14 cellular contexts compared by ENCODE assay signal in the genomic region with DNA sequence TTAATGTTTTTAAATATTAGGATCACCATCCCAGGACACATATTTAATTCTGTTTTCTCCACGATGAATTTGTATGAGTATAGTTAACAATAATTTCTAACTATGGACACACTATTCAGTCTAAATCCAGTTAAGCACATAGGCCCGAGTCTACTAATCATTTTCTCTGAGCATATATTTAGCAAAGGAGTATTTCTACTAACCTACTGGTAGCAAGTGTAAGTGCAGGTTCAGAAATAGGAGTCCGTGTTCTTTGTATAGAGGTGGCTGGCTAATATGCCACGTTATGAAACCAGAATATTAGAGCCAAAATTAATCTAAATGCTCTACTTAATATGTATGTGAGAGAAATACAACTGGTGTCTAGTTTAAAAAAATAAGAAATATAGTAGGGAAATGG.
DNase-seq lines count a peak whose midpoint lies in the region; ATAC-seq and TF ChIP-seq lines count a peak whose summit lies in the region.
"Had no signal": no experiment of that assay in that cellular context is flagged by ENCODE, and none has a peak within 500 bp of the region (broad histone marks: within the 10 kb centered on the region; RNA-seq: fewer than 3 reads in every experiment).

No MANE protein-coding gene starts in this region.

- H4K5ac ChIP-seq in H9 (ENCODE audit: insufficient read length, low read depth, low read length) = no peak overlapping the region

- no peaks in the 10 kb centered on the region for H3K23me2 ChIP-seq in H9 (ENCODE audit: insufficient read length, low read depth, low read length, poor library complexity, severe bottlenecking)

- no peak overlapping the region for H3K56ac ChIP-seq in H9 (ENCODE audit: insufficient read length, low read depth, low read length)

- no peak overlapping the region for H3K18ac ChIP-seq in H9 (ENCODE audit: insufficient read length, low read depth, low read length)

- H3K9me3 Mint-ChIP-seq in H9 = no peaks in the 10 kb centered on the region
- no peaks in the 10 kb centered on the region for H3K9me3 Mint-ChIP-seq in endothelial cell (ENCODE audit: unreplicated experiment)
- no peaks in the 10 kb centered on the region for H3K9me3 Mint-ChIP-seq in type B pancreatic cell
- H3K9me3 Mint-ChIP-seq: CD14-positive monocyte had no signal

- H3K27ac ChIP-seq in H9 (ENCODE audit: insufficient read length, low read depth, low read length) = no peak overlapping the region
- H3K27ac ChIP-seq: A549 had no signal

- H3K27ac Mint-ChIP-seq in H9 (no peak overlapping the region), endothelial cell (ENCODE audit: unreplicated experiment) (no peak overlapping the region), type B pancreatic cell (no peak overlapping the region)
- H3K27ac Mint-ChIP-seq: CD14-positive monocyte; CD8-positive, alpha-beta memory T cell had no signal

- no peak overlapping the region for H3T11ph ChIP-seq in H9 (ENCODE audit: low read length)

- H2AFZ ChIP-seq in H9 (ENCODE audit: low read length) = no peak overlapping the region

- H3K9ac ChIP-seq in H9 (ENCODE audit: extremely low read depth, insufficient read length, low read length) = no peak overlapping the region

- no peak overlapping the region for H3K14ac ChIP-seq in H9 (ENCODE audit: insufficient read depth, low read length)

- H4K8ac ChIP-seq in H9 (replicated peaks; ENCODE audit: insufficient read length, low read depth, low read length) = no peak overlapping the region

- no peaks in the 10 kb centered on the region for H3K79me2 ChIP-seq in H9 (ENCODE audit: insufficient read depth, low read length)

- no peaks in the 10 kb centered on the region for H4K20me1 ChIP-seq in H9 (ENCODE audit: control insufficient read depth, insufficient read depth, insufficient read length)

- H3K79me1 ChIP-seq in H9 (ENCODE audit: insufficient read depth, low read depth, low read length, poor library complexity, severe bottlenecking) = no peaks in the 10 kb centered on the region

- no peak overlapping the region for H2AK5ac ChIP-seq in H9 (ENCODE audit: insufficient read length, low read length)

- no peak overlapping the region for H4K91ac ChIP-seq in H9 (ENCODE audit: insufficient read length, low read depth, low read length)

- peak; percentile 5 for TF ChIP-seq CTCF in GM12864 (IDR thresholded peaks at IDR 0.05; ENCODE audit: low read depth, low read length, missing control alignments)
- peak; percentile 45 for TF ChIP-seq CTCF in H9 (conservative IDR thresholded peaks at IDR 0.05)
- TF ChIP-seq CTCF in endothelial cell (IDR thresholded peaks at IDR 0.05; ENCODE audit: unreplicated experiment) = peak; percentile 14
- TF ChIP-seq CTCF in type B pancreatic cell (conservative IDR thresholded peaks at IDR 0.05) = peak; percentile 55

- ATAC-seq in HG02763 (IDR thresholded peaks at IDR 0.05; ENCODE audit: unreplicated experiment) = no peak
- ATAC-seq: A549 had no signal

- H3K36me3 Mint-ChIP-seq in H9 (ENCODE audit: insufficient read depth in 1 of 3, low read depth in 3 of 3) = no peaks in the 10 kb centered on the region
- H3K36me3 Mint-ChIP-seq in endothelial cell (ENCODE audit: low read depth, unreplicated experiment) = no peaks in the 10 kb centered on the region
- H3K36me3 Mint-ChIP-seq in type B pancreatic cell = no peaks in the 10 kb centered on the region
- H3K36me3 Mint-ChIP-seq: CD14-positive monocyte; CD8-positive, alpha-beta memory T cell had no signal

- no peak overlapping the region for H2BK20ac ChIP-seq in H9 (ENCODE audit: low read depth, low read length, poor library complexity, severe bottlenecking)

- no peaks in the 10 kb centered on the region for H3K9me3 ChIP-seq in H9 (ENCODE audit: control insufficient read depth, low read depth, low read length)
- H3K9me3 ChIP-seq: A549, Caco-2 had no signal

- no peaks in the 10 kb centered on the region for H3K27me3 Mint-ChIP-seq in H9 (ENCODE audit: low read depth)
- H3K27me3 Mint-ChIP-seq in endothelial cell (ENCODE audit: unreplicated experiment) = no peaks in the 10 kb centered on the region
- H3K27me3 Mint-ChIP-seq in type B pancreatic cell = no peaks in the 10 kb centered on the region
- H3K27me3 Mint-ChIP-seq: CD8-positive, alpha-beta memory T cell had no signal

- H3K4me1 Mint-ChIP-seq in H9 (no peaks in the 10 kb centered on the region), endothelial cell (ENCODE audit: unreplicated experiment) (no peaks in the 10 kb centered on the region), type B pancreatic cell (ENCODE audit: unreplicated experiment) (no peaks in the 10 kb centered on the region)
- H3K4me1 Mint-ChIP-seq: CD14-positive monocyte; CD8-positive, alpha-beta memory T cell had no signal

- WGBS in H9 (ENCODE audit: extremely low coverage, insufficient read length, low lambda C conversion rate) = no CpG with 5 or more reads among the region's 4 CpGs

- H3K4me3 ChIP-seq in GM12864 (ENCODE audit: low read depth, low read length) = no peak overlapping the region
- H3K4me3 ChIP-seq: A549 had no signal

- no peak overlapping the region for H2BK15ac ChIP-seq in H9 (ENCODE audit: low read depth, low read length)

- no peak overlapping the region for H3K23ac ChIP-seq in H9 (ENCODE audit: insufficient read length, low read depth, low read length)

- DNase-seq in GM12864 (ENCODE audit: low read depth) = no peak
- no peak for DNase-seq in H9
- no peak for DNase-seq in endothelial cell (ENCODE audit: low spot score)
- no peak for DNase-seq in type B pancreatic cell (ENCODE audit: extremely low spot score, unreplicated experiment)
- DNase-seq in SHP77 (lab: John Stamatoyannopoulos, UW) = no peak
- DNase-seq: Caco-2; CD8-positive, alpha-beta memory T cell; DMS79; HCEC 1CT; IMR-90; KBM-7 had no signal

- no peak overlapping the region for H3K4me2 ChIP-seq in H9 (ENCODE audit: insufficient read depth, insufficient read length, low read length)
- H3K4me2 ChIP-seq: A549 had no signal

- no peaks in the 10 kb centered on the region for H3K27me3 ChIP-seq in H9 (ENCODE audit: insufficient read depth, low read length)

- H3K4me1 ChIP-seq in H9 (ENCODE audit: insufficient read depth, low read length) = no peaks in the 10 kb centered on the region
- H3K4me1 ChIP-seq: A549, Caco-2 had no signal

- H3K4me3 Mint-ChIP-seq in H9 (no peak overlapping the region), endothelial cell (ENCODE audit: unreplicated experiment) (no peak overlapping the region), type B pancreatic cell (no peak overlapping the region)
- H3K4me3 Mint-ChIP-seq: CD14-positive monocyte; CD8-positive, alpha-beta memory T cell had no signal

- H2BK12ac ChIP-seq in H9 (ENCODE audit: insufficient read length, low read depth, low read length) = no peak overlapping the region

- no peak overlapping the region for H2BK5ac ChIP-seq in H9 (ENCODE audit: insufficient read length, low read length)

- no peak overlapping the region for H3K4ac ChIP-seq in H9 (ENCODE audit: low read depth, low read length)

- no peak overlapping the region for H2BK120ac ChIP-seq in H9 (ENCODE audit: low read depth, low read length, poor library complexity, severe bottlenecking)

Comparison
In these comparisons a context has a peak if more than half of its experiments do, and no peak if none do; other contexts are left out.
1. CTCF ChIP-seq: peak in every context shown above with its lines; median percentile 55 in type B pancreatic cell; 45 in H9; 14 in endothelial cell; 5 in GM12864.